Comparison of ENCODE assay signal across 9 cellular contexts in the genomic region with DNA sequence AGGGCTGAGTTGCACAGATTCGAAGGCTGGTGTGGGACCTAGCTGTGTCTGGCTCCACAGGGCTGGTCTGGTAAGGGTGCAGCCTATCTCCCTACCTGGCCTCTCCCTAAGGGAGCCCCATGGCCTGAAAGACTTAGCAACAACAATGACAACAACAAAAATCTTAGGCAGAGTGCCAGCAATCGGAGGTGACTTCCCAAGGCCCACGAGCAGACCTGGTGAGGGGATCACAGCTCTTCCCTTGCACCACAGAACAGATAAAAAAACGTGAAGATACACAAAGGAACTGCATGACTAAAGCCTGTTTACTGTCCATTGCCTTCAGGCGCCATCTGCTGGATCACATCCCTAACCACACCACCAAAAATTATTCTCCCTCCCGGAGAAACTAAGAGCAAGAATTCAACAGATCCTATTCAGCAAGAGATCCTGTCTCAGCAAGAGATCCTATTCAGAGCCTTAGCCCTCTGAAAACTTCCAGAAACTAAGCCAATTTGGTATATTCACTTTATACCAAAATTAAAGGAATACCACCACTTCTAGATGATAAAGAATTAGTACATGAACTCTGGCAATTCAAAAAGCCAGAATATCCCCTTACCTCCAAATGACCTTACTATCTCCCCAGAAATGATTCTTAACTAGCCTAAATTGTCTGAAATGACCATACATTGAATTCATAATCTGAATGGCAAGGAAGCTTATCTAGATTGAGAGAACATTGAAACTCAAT. TPM values are rescaled to one million over a fixed set of nuclear protein-coding genes. Genes with fewer than 3 reads are reported as not detected.
DNase-seq lines count a peak whose midpoint lies in the region; ATAC-seq and TF ChIP-seq lines count a peak whose summit lies in the region.
"Had no signal": no experiment of that assay in that cellular context is flagged by ENCODE, and none has a peak within 500 bp of the region (broad histone marks: within the 10 kb centered on the region; RNA-seq: fewer than 3 reads in every experiment).

No MANE protein-coding gene starts in this region.

- DNase-seq in Peyer's patch (peak in 1 of 3 donors; percentile 54), glutamatergic neuron (peak; percentile 45), putamen (ENCODE audit: low spot score) (peak; percentile 56), cortex of kidney (lab: John Stamatoyannopoulos, UW) (no peak)
- DNase-seq in activated naive CD4-positive, alpha-beta T cell treated with anti-CD3 and anti-CD28 coated beads for 36 hours: peak; percentile 57

- no peaks in the 10 kb centered on the region for H3K9me2 ChIP-seq in DOHH2 (replicated peaks; ENCODE audit: control insufficient read depth, low read length)

- peak; percentile 84 for TF ChIP-seq CTCF in DOHH2 (IDR thresholded peaks at IDR 0.05; ENCODE audit: low read depth, low read length, poor library complexity, severe bottlenecking)
- peak in 5 of 6 experiments; percentile 5 to 63 (median 50) for TF ChIP-seq CTCF in Peyer's patch (IDR thresholded peaks at IDR 0.05)
- peak; percentile 68 for TF ChIP-seq CTCF in glutamatergic neuron (IDR thresholded peaks at IDR 0.05; ENCODE audit: partially characterized antibody, unreplicated experiment)

- H3K9me3 ChIP-seq in DOHH2 (ENCODE audit: control insufficient read depth, insufficient read depth, low read length) (no peaks in the 10 kb centered on the region), Peyer's patch (no peaks in the 10 kb centered on the region)

- H3K36me3 ChIP-seq in DOHH2 (ENCODE audit: control insufficient read depth, low read length): no peaks in the 10 kb centered on the region
- H3K36me3 ChIP-seq in Peyer's patch: no peaks in the 10 kb centered on the region

- no peak for TF ChIP-seq POLR2A in Peyer's patch (IDR thresholded peaks at IDR 0.05)

- no peaks in the 10 kb centered on the region for H3K4me1 Mint-ChIP-seq in activated naive CD4-positive, alpha-beta T cell treated with anti-CD3 and anti-CD28 coated beads for 36 hours (ENCODE audit: low read depth)
- no peaks in the 10 kb centered on the region for H3K4me1 Mint-ChIP-seq in glutamatergic neuron (ENCODE audit: low read depth, unreplicated experiment)

- H3K27ac Mint-ChIP-seq in activated naive CD4-positive, alpha-beta T cell treated with anti-CD3 and anti-CD28 coated beads for 36 hours: no peak overlapping the region
- peak overlapping the region; percentile 19 for H3K27ac Mint-ChIP-seq in glutamatergic neuron (ENCODE audit: unreplicated experiment)
- H3K27ac Mint-ChIP-seq: dendritic cell treated with granulocyte-macrophage colony-stimulating factor and Interleukin-4, amounts not matched to agents 40 ng/mL and 50 ng/mL, for 4 days had no signal

- H4K20me1 ChIP-seq in DOHH2 (ENCODE audit: control insufficient read depth, insufficient read depth, low read depth, low read length): no peaks in the 10 kb centered on the region

- H3K9me3 Mint-ChIP-seq in activated naive CD4-positive, alpha-beta T cell treated with anti-CD3 and anti-CD28 coated beads for 36 hours: no peaks in the 10 kb centered on the region
- no peaks in the 10 kb centered on the region for H3K9me3 Mint-ChIP-seq in glutamatergic neuron (ENCODE audit: unreplicated experiment)
- H3K9me3 Mint-ChIP-seq: dendritic cell treated with granulocyte-macrophage colony-stimulating factor and Interleukin-4, amounts not matched to agents 40 ng/mL and 50 ng/mL, for 4 days had no signal

- H3K27ac ChIP-seq in DOHH2 (ENCODE audit: low read depth, low read length) (no peak overlapping the region), Peyer's patch (no peak overlapping the region)

- H3K27me3 ChIP-seq in DOHH2 (ENCODE audit: control insufficient read depth, low read length) (peaks cover 16% of the 10 kb centered on the region), Peyer's patch (no peaks in the 10 kb centered on the region)

- no peaks in the 10 kb centered on the region for H3K79me2 ChIP-seq in DOHH2 (ENCODE audit: control insufficient read depth, low read length)

- H3K27me3 Mint-ChIP-seq in activated naive CD4-positive, alpha-beta T cell treated with anti-CD3 and anti-CD28 coated beads for 36 hours (ENCODE audit: low read depth): peaks cover 16% of the 10 kb centered on the region
- H3K27me3 Mint-ChIP-seq in glutamatergic neuron (ENCODE audit: unreplicated experiment): peaks cover 3% of the 10 kb centered on the region

- ATAC-seq in GM19463 (IDR thresholded peaks at IDR 0.05; ENCODE audit: unreplicated experiment) (peak; percentile 52), HG03558 (IDR thresholded peaks at IDR 0.05; ENCODE audit: extremely low read depth, unreplicated experiment) (peak; percentile 39)

- no peak overlapping the region for H3K4me3 Mint-ChIP-seq in activated naive CD4-positive, alpha-beta T cell treated with anti-CD3 and anti-CD28 coated beads for 36 hours
- H3K4me3 Mint-ChIP-seq in glutamatergic neuron (ENCODE audit: unreplicated experiment): no peak overlapping the region
- H3K4me3 Mint-ChIP-seq: dendritic cell treated with granulocyte-macrophage colony-stimulating factor and Interleukin-4, amounts not matched to agents 40 ng/mL and 50 ng/mL, for 4 days had no signal

- H3K4me1 ChIP-seq in DOHH2 (ENCODE audit: control insufficient read depth, low read length) (no peaks in the 10 kb centered on the region), Peyer's patch (no peaks in the 10 kb centered on the region)

- no peaks in the 10 kb centered on the region for H3K36me3 Mint-ChIP-seq in activated naive CD4-positive, alpha-beta T cell treated with anti-CD3 and anti-CD28 coated beads for 36 hours (ENCODE audit: low read depth)
- H3K36me3 Mint-ChIP-seq in glutamatergic neuron (ENCODE audit: unreplicated experiment): no peaks in the 10 kb centered on the region

- CTCF ChIA-PET in activated naive CD4-positive, alpha-beta T cell treated with anti-CD3 and anti-CD28 coated beads for 36 hours (lab: Charles Lee): interaction anchor here (0.5 to 3.8 kb wide), 6 partner anchors 14 to 289 kb away, joined by 3 to 51 read pairs (median 7); no protein-coding TSS in a partner anchor

- H3F3A ChIP-seq in DOHH2 (ENCODE audit: control insufficient read depth, insufficient read depth): no peaks in the 10 kb centered on the region

- intact Hi-C loops in activated naive CD4-positive, alpha-beta T cell treated with anti-CD3 and anti-CD28 coated beads for 36 hours (cut with micrococcal nuclease): loop anchor here (1.0 to 5.0 kb wide), 5 partner anchors 141 to 537 kb away; partner anchors contain the start of gene CPOX

- no peak overlapping the region for H3K4me2 ChIP-seq in DOHH2 (ENCODE audit: low read length)

- no peak overlapping the region for H3K4me3 ChIP-seq in DOHH2 (ENCODE audit: low read length)
- no peak overlapping the region for H3K4me3 ChIP-seq in Peyer's patch

RNA-seq across cellular contexts. Expression of gene OR5K4, which starts 24.1 kb away (rescaled TPM):
- not detected for total RNA-seq in Peyer's patch
- total RNA-seq in activated naive CD4-positive, alpha-beta T cell treated with anti-CD3 and anti-CD28 coated beads for 36 hours: not detected
- total RNA-seq in glutamatergic neuron (ENCODE audit: unreplicated experiment): not detected

RNA-seq across cellular contexts. Expression of gene OR5H2, which starts 47.3 kb away (rescaled TPM):
- total RNA-seq in Peyer's patch (not detected), glutamatergic neuron (ENCODE audit: unreplicated experiment) (not detected)
- total RNA-seq in activated naive CD4-positive, alpha-beta T cell treated with anti-CD3 and anti-CD28 coated beads for 36 hours: not detected
